In genomic region chr12:2853626-2854025, GRCh38 we compare ENCODE assay signal across 8 cellular contexts. TPM values are rescaled to one million over a fixed set of nuclear protein-coding genes. Genes with fewer than 3 reads are reported as not detected.
DNase-seq lines count a peak whose midpoint lies in the region; ATAC-seq and TF ChIP-seq lines count a peak whose summit lies in the region.

No MANE protein-coding gene starts in this region.

- H3K4me3 Mint-ChIP-seq in activated naive CD8-positive, alpha-beta T cell treated with anti-CD3 and anti-CD28 coated beads, Interleukin-2, amount 50 U/mL, for 24 hours: no peak overlapping the region
- H3K4me3 Mint-ChIP-seq in progenitor cell of endocrine pancreas (ENCODE audit: low read depth): no peak overlapping the region

- intact Hi-C loops in heart right ventricle (cut with DNase I): loop anchor here in 8 of 10 donors (5.0 to 10.0 kb wide), 3 partner anchors 91 to 181 kb away; no protein-coding TSS in a partner anchor

- peak; percentile 52 for ATAC-seq in activated naive CD8-positive, alpha-beta T cell treated with anti-CD3 and anti-CD28 coated beads, Interleukin-2, amount 50 U/mL, for 24 hours
- ATAC-seq in heart right ventricle (peak; percentile 77 to 94 (median 90)), GM18502 (IDR thresholded peaks at IDR 0.05; ENCODE audit: poor library complexity, unreplicated experiment) (no peak), HG03432 (IDR thresholded peaks at IDR 0.05; ENCODE audit: unreplicated experiment) (no peak)

- no peak overlapping the region for H3K27ac Mint-ChIP-seq in activated naive CD8-positive, alpha-beta T cell treated with anti-CD3 and anti-CD28 coated beads, Interleukin-2, amount 50 U/mL, for 24 hours
- H3K27ac Mint-ChIP-seq in progenitor cell of endocrine pancreas: peak overlapping the region; percentile 12

- TF ChIP-seq CTCF in heart right ventricle (IDR thresholded peaks at IDR 0.05): peak; percentile 77 to 89 (median 87)
- peak; percentile 98 for TF ChIP-seq CTCF in progenitor cell of endocrine pancreas (IDR thresholded peaks at IDR 0.05; ENCODE audit: unreplicated experiment)

- WGBS in heart right ventricle, 2 donors: 16 to 18% methylated on average over 11 of the region's 11 CpGs

- H3K4me1 Mint-ChIP-seq in activated naive CD8-positive, alpha-beta T cell treated with anti-CD3 and anti-CD28 coated beads, Interleukin-2, amount 50 U/mL, for 24 hours: peaks cover 1% of the 10 kb centered on the region
- peaks cover 18% of the 10 kb centered on the region for H3K4me1 Mint-ChIP-seq in progenitor cell of endocrine pancreas (ENCODE audit: low read depth)

- H3K4me3 ChIP-seq in SJSA1 (no peak overlapping the region), heart right ventricle (no peak overlapping the region)

- H3K27me3 ChIP-seq in SJSA1 (replicated peaks) (no peaks in the 10 kb centered on the region), heart right ventricle (no peaks in the 10 kb centered on the region)

- no peaks in the 10 kb centered on the region for H3K9me3 Mint-ChIP-seq in activated naive CD8-positive, alpha-beta T cell treated with anti-CD3 and anti-CD28 coated beads, Interleukin-2, amount 50 U/mL, for 24 hours
- no peaks in the 10 kb centered on the region for H3K9me3 Mint-ChIP-seq in progenitor cell of endocrine pancreas (ENCODE audit: low read depth)

- H3K36me3 ChIP-seq in SJSA1 (peaks cover 14% of the 10 kb centered on the region), heart right ventricle (peaks cover 0 to 13% (median 0%) of the 10 kb centered on the region in 9 donors)

- H3K36me3 Mint-ChIP-seq in activated naive CD8-positive, alpha-beta T cell treated with anti-CD3 and anti-CD28 coated beads, Interleukin-2, amount 50 U/mL, for 24 hours (ENCODE audit: low read depth): peaks cover 9% of the 10 kb centered on the region
- peaks cover under 1% of the 10 kb centered on the region for H3K36me3 Mint-ChIP-seq in progenitor cell of endocrine pancreas (ENCODE audit: insufficient read depth)

- no peaks in the 10 kb centered on the region for H3K27me3 Mint-ChIP-seq in activated naive CD8-positive, alpha-beta T cell treated with anti-CD3 and anti-CD28 coated beads, Interleukin-2, amount 50 U/mL, for 24 hours
- peaks cover 13% of the 10 kb centered on the region for H3K27me3 Mint-ChIP-seq in progenitor cell of endocrine pancreas

- peak; percentile 89 for DNase-seq in COLO829 (ENCODE audit: low spot score)
- peak; percentile 75 for DNase-seq in HPDE6-E6E7 (ENCODE audit: extremely low spot score)
- DNase-seq in SJSA1 (ENCODE audit: low read depth in 1 of 2, low spot score in 2 of 2): peak; percentile 86 to 92
- peak; percentile 64 for DNase-seq in activated naive CD8-positive, alpha-beta T cell treated with anti-CD3 and anti-CD28 coated beads, Interleukin-2, amount 50 U/mL, for 24 hours
- DNase-seq in heart right ventricle: peak; percentile 85
- DNase-seq in progenitor cell of endocrine pancreas (ENCODE audit: low spot score, unreplicated experiment): peak; percentile 93

- H3K4me1 ChIP-seq in SJSA1 (replicated peaks) (peaks cover 24% of the 10 kb centered on the region), heart right ventricle (peaks cover 0 to 5% (median 0%) of the 10 kb centered on the region in 9 donors)

- H3K27ac ChIP-seq in SJSA1: no peak overlapping the region; the same call in 1 of the 2 replicates
- H3K27ac ChIP-seq in heart right ventricle: no peak overlapping the region

- H3K9me3 ChIP-seq in SJSA1 (replicated peaks) (no peaks in the 10 kb centered on the region), heart right ventricle (no peaks in the 10 kb centered on the region)

RNA-seq across cellular contexts. Expression of gene TEX52, which starts 3.2 kb away (rescaled TPM):
- not detected in 2 replicates for total RNA-seq in SJSA1 (2014; rRNA removed; shearing (Covaris generic))
- total RNA-seq in heart right ventricle (not detected), progenitor cell of endocrine pancreas (not detected in 2 replicates)
- polyA plus RNA-seq in heart right ventricle: not detected

RNA-seq across cellular contexts. Expression of gene NRIP2, which starts 18.8 kb away (rescaled TPM):
- total RNA-seq in SJSA1 (2014; rRNA removed; shearing (Covaris generic)): 0.32 TPM in 1 of 2 replicates, not detected in the other
- total RNA-seq in heart right ventricle (1 to 10 TPM; 1.4 to 3.6 (median 2.5) TPM), progenitor cell of endocrine pancreas (not detected in 2 replicates)
- polyA plus RNA-seq in heart right ventricle: 1 to 10 TPM; 2.3 to 4.0 TPM

RNA-seq across cellular contexts. Expression of gene FOXM1, which starts 23.3 kb away (rescaled TPM):
- 55.9 and 66.4 TPM in 2 replicates for total RNA-seq in SJSA1 (2014; rRNA removed; shearing (Covaris generic))
- 10 to 100 TPM in 1 of 10 donors, 1 to 10 TPM in 3, under 1 TPM in 5, not detected in 1; 0.19 to 10.9 (median 0.89) TPM for total RNA-seq in heart right ventricle
- polyA plus RNA-seq in heart right ventricle: under 1 TPM; 0.14 to 0.44 TPM
- 80.8 and 92.2 TPM in 2 replicates for total RNA-seq in progenitor cell of endocrine pancreas

RNA-seq across cellular contexts. Expression of gene RHNO1, which starts 23.4 kb away (rescaled TPM):
- 48.1 and 58.1 TPM in 2 replicates for total RNA-seq in SJSA1 (2014; rRNA removed; shearing (Covaris generic))
- total RNA-seq in heart right ventricle (10 to 100 TPM in 2 of 10 donors, 1 to 10 TPM in 8; 3.7 to 10.9 (median 7.1) TPM), progenitor cell of endocrine pancreas (54.3 and 57.7 TPM in 2 replicates)
- 1 to 10 TPM; 2.5 to 5.3 TPM for polyA plus RNA-seq in heart right ventricle

RNA-seq across cellular contexts. Expression of gene TULP3, which starts 37.1 kb away (rescaled TPM):
- 26.8 and 39.7 TPM in 2 replicates for total RNA-seq in SJSA1 (2014; rRNA removed; shearing (Covaris generic))
- total RNA-seq in heart right ventricle: 1 to 10 TPM; 4.0 to 7.3 (median 4.6) TPM
- polyA plus RNA-seq in heart right ventricle: 1 to 10 TPM; 5.0 to 5.9 TPM
- 31.3 and 35.1 TPM in 2 replicates for total RNA-seq in progenitor cell of endocrine pancreas

Comparison
In these comparisons a context has a peak if more than half of its experiments do, and no peak if none do; other contexts are left out.
1. ATAC-seq: peak in activated naive CD8-positive, alpha-beta T cell treated with anti-CD3 and anti-CD28 coated beads, Interleukin-2, amount 50 U/mL, for 24 hours (single experiment) and heart right ventricle (8 of 8); none in GM18502 (single experiment) and HG03432 (single experiment).
2. Peak in every context shown above with its lines, with median percentiles within 50 percentile points of each other: DNase-seq.